ENCODE assay signal across 1 cellular context in genomic region chr5:149731617-149732400, GRCh38.
A peak's percentile ranks its signal among the peaks of the same experiment; 100 is the strongest.
TF ChIP-seq lines count a peak whose summit lies in the region.

No MANE protein-coding gene starts in this region.

TF ChIP-seq in K562, 482 proteins besides CTCF, POLR2A, EP300 and RAD21 (continued from another document and continues in another):
- TF ChIP-seq KDM4B (IDR thresholded peaks at IDR 0.05; ENCODE audit: borderline replicate concordance in 2 of 2, low read depth in 1 of 2) (no peak; a peak in 1 of 4 replicates), ZNF436 (CRISPR knock-in tag; IDR thresholded peaks at IDR 0.05) (no peak), TAF7 (tag; IDR thresholded peaks at IDR 0.05) (no peak), TCF3 (CRISPR knock-in tag; IDR thresholded peaks at IDR 0.05) (0 out of 2 replicates have a peak, but pooled peaks have one; percentile 28), NFYB (IDR thresholded peaks at IDR 0.05; ENCODE audit: extremely low read depth, insufficient read length) (no peak), RNF2 (IDR thresholded peaks at IDR 0.05) (no peak), RBFOX2 (IDR thresholded peaks at IDR 0.05; ENCODE audit: low read depth, low read length) (peak; percentile 79), ZNF780A (CRISPR knock-in tag; IDR thresholded peaks at IDR 0.05) (no peak), SREBF1 (IDR thresholded peaks at IDR 0.05; ENCODE audit: borderline replicate concordance, low read depth, low read length) (no peak), XRCC3 (IDR thresholded peaks at IDR 0.05) (no peak), SIN3A (IDR thresholded peaks at IDR 0.05; ENCODE audit: borderline replicate concordance in 2 of 2, control insufficient read depth in 1 of 2, low read depth in 2 of 2, low read length in 2 of 2) (peak; percentile 71 to 82), ZBTB12 (CRISPR knock-in tag; IDR thresholded peaks at IDR 0.05) (0 out of 2 replicates have a peak, but pooled peaks have one; percentile 11), ZNF232 (CRISPR knock-in tag; IDR thresholded peaks at IDR 0.05) (no peak), SPI1 (IDR thresholded peaks at IDR 0.05; ENCODE audit: borderline replicate concordance, low read depth, low read length) (no peak), CHD4 (IDR thresholded peaks at IDR 0.05; ENCODE audit: insufficient read depth, insufficient replicate concordance, low read depth, low read length, poor library complexity, severe bottlenecking) (no peak), ATF1 (CRISPR knock-in tag; IDR thresholded peaks at IDR 0.05) (peak; percentile 52), ATF1 (tag; IDR thresholded peaks at IDR 0.05) (peak; percentile 87), SMAD2 (IDR thresholded peaks at IDR 0.05; ENCODE audit: low read depth, low read length) (no peak), ZKSCAN8 (CRISPR knock-in tag; IDR thresholded peaks at IDR 0.05) (no peak), HOXB6 (CRISPR knock-in tag; IDR thresholded peaks at IDR 0.05; ENCODE audit: borderline replicate concordance) (no peak), VEZF1 (CRISPR knock-in tag; IDR thresholded peaks at IDR 0.05) (no peak), GTF3C2 (IDR thresholded peaks at IDR 0.05; ENCODE audit: borderline replicate concordance, extremely low read depth, insufficient read length) (no peak), MCM3 (IDR thresholded peaks at IDR 0.05) (no peak), ZNF717 (CRISPR knock-in tag; IDR thresholded peaks at IDR 0.05) (no peak), KLF16 (IDR thresholded peaks at IDR 0.05) (no peak), CTBP1 (IDR thresholded peaks at IDR 0.05; ENCODE audit: borderline replicate concordance) (peak; percentile 76), ZSCAN32 (CRISPR knock-in tag; IDR thresholded peaks at IDR 0.05) (no peak), NCOA6 (IDR thresholded peaks at IDR 0.05) (no peak), HNRNPH1 (optimal IDR thresholded peaks at IDR 0.05; ENCODE audit: low read depth, low read length) (no peak), E2F6 (IDR thresholded peaks at IDR 0.05; ENCODE audit: borderline replicate concordance in 1 of 2, extremely low read depth in 1 of 2, insufficient read depth in 1 of 2, insufficient read length in 1 of 2, low read depth in 1 of 2, low read length in 1 of 2, poor library complexity in 1 of 2, severe bottlenecking in 1 of 2) (peak in 1 of 2 experiments; percentile 36), THRAP3 (IDR thresholded peaks at IDR 0.05; ENCODE audit: borderline replicate concordance) (no peak), IRF2 (CRISPR knock-in tag; IDR thresholded peaks at IDR 0.05) (no peak; the same call in 1 of the 2 replicates), GATAD2B (IDR thresholded peaks at IDR 0.05; ENCODE audit: borderline replicate concordance) (peak; percentile 44; the same call in 1 of the 2 replicates), HDAC6 (IDR thresholded peaks at IDR 0.05; ENCODE audit: low read depth, low read length) (no peak), CBX3 (IDR thresholded peaks at IDR 0.05; ENCODE audit: borderline replicate concordance in 1 of 2, low read length in 2 of 2) (no peak), KDM2B (CRISPR knock-in tag; IDR thresholded peaks at IDR 0.05) (no peak), ETV1 (tag; conservative IDR thresholded peaks at IDR 0.05; ENCODE audit: low read depth) (no peak), ESRRA (IDR thresholded peaks at IDR 0.05; ENCODE audit: borderline replicate concordance, low read depth) (peak; percentile 46; the same call in 1 of the 2 replicates), U2AF1 (optimal IDR thresholded peaks at IDR 0.05; ENCODE audit: low read depth, low read length) (no peak), ZNF507 (tag; conservative IDR thresholded peaks at IDR 0.05) (no peak), LEF1 (IDR thresholded peaks at IDR 0.05) (no peak), XRCC5 (IDR thresholded peaks at IDR 0.05; ENCODE audit: low read depth, low read length) (no peak), PHF20 (IDR thresholded peaks at IDR 0.05; ENCODE audit: partially characterized antibody) (peak; percentile 39), C11orf30 (IDR thresholded peaks at IDR 0.05; ENCODE audit: low read depth) (peak; percentile 65), NONO (IDR thresholded peaks at IDR 0.05; ENCODE audit: low read depth in 2 of 2, low read length in 1 of 2) (peak; percentile 48 to 67; a peak in 2 of 4 replicates), KLF1 (tag; IDR thresholded peaks at IDR 0.05) (peak; percentile 23; the same call in 1 of the 2 replicates), HDAC8 (tag; IDR thresholded peaks at IDR 0.05) (peak; percentile 45; the same call in 1 of the 2 replicates), PURB (CRISPR knock-in tag; IDR thresholded peaks at IDR 0.05; ENCODE audit: low read depth) (no peak), PBX2 (CRISPR knock-in tag; IDR thresholded peaks at IDR 0.05; ENCODE audit: low read depth) (no peak), PBX2 (tag; conservative IDR thresholded peaks at IDR 0.05; ENCODE audit: low read depth) (no peak), ZNF41 (CRISPR knock-in tag; conservative IDR thresholded peaks at IDR 0.05) (no peak)
- TF ChIP-seq, protein P1, sequence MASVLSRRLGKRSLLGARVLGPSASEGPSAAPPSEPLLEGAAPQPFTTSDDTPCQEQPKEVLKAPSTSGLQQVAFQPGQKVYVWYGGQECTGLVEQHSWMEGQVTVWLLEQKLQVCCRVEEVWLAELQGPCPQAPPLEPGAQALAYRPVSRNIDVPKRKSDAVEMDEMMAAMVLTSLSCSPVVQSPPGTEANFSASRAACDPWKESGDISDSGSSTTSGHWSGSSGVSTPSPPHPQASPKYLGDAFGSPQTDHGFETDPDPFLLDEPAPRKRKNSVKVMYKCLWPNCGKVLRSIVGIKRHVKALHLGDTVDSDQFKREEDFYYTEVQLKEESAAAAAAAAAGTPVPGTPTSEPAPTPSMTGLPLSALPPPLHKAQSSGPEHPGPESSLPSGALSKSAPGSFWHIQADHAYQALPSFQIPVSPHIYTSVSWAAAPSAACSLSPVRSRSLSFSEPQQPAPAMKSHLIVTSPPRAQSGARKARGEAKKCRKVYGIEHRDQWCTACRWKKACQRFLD (CRISPR knock-in tag; IDR thresholded peaks at IDR 0.05): peak; percentile 27; the same call in 1 of the 2 replicates
- TF ChIP-seq, protein P2, sequence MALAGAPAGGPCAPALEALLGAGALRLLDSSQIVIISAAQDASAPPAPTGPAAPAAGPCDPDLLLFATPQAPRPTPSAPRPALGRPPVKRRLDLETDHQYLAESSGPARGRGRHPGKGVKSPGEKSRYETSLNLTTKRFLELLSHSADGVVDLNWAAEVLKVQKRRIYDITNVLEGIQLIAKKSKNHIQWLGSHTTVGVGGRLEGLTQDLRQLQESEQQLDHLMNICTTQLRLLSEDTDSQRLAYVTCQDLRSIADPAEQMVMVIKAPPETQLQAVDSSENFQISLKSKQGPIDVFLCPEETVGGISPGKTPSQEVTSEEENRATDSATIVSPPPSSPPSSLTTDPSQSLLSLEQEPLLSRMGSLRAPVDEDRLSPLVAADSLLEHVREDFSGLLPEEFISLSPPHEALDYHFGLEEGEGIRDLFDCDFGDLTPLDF (CRISPR knock-in tag; IDR thresholded peaks at IDR 0.05): 0 out of 2 replicates have a peak, but pooled peaks have one; percentile 34
- TF ChIP-seq, protein P3, sequence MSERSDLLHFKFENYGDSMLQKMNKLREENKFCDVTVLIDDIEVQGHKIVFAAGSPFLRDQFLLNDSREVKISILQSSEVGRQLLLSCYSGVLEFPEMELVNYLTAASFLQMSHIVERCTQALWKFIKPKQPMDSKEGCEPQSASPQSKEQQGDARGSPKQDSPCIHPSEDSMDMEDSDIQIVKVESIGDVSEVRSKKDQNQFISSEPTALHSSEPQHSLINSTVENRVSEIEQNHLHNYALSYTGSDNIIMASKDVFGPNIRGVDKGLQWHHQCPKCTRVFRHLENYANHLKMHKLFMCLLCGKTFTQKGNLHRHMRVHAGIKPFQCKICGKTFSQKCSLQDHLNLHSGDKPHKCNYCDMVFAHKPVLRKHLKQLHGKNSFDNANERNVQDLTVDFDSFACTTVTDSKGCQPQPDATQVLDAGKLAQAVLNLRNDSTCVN (CRISPR knock-in tag; IDR thresholded peaks at IDR 0.05): no peak
- TF ChIP-seq, protein P4, sequence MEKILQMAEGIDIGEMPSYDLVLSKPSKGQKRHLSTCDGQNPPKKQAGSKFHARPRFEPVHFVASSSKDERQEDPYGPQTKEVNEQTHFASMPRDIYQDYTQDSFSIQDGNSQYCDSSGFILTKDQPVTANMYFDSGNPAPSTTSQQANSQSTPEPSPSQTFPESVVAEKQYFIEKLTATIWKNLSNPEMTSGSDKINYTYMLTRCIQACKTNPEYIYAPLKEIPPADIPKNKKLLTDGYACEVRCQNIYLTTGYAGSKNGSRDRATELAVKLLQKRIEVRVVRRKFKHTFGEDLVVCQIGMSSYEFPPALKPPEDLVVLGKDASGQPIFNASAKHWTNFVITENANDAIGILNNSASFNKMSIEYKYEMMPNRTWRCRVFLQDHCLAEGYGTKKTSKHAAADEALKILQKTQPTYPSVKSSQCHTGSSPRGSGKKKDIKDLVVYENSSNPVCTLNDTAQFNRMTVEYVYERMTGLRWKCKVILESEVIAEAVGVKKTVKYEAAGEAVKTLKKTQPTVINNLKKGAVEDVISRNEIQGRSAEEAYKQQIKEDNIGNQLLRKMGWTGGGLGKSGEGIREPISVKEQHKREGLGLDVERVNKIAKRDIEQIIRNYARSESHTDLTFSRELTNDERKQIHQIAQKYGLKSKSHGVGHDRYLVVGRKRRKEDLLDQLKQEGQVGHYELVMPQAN (IDR thresholded peaks at IDR 0.05; ENCODE audit: borderline replicate concordance): peak; percentile 76; the same call in 1 of the 2 replicates
